1 cellular context compared by ENCODE assay signal in genomic region chr5:142661143-142661542, GRCh38.
TF ChIP-seq lines count a peak whose summit lies in the region.

No MANE protein-coding gene starts in this region.

TF ChIP-seq in K562, 482 proteins besides CTCF, POLR2A, EP300 and RAD21:
- TF ChIP-seq ZNF655 (CRISPR knock-in tag; IDR thresholded peaks at IDR 0.05) (no peak), ZNF184 (CRISPR knock-in tag; IDR thresholded peaks at IDR 0.05) (peak; percentile 77; the same call in 1 of the 2 replicates)
